ENCODE assay signal across 24 cellular contexts in genomic region chr14:75164809-75165208, GRCh38. TPM values are rescaled to one million over a fixed set of nuclear protein-coding genes. Genes with fewer than 3 reads are reported as not detected.
DNase-seq lines count a peak whose midpoint lies in the region; ATAC-seq and TF ChIP-seq lines count a peak whose summit lies in the region.
"Had no signal": no experiment of that assay in that cellular context is flagged by ENCODE, and none has a peak within 500 bp of the region (broad histone marks: within the 10 kb centered on the region; RNA-seq: fewer than 3 reads in every experiment).

No MANE protein-coding gene starts in this region.

- peaks cover 65% of the 10 kb centered on the region for H3K4me1 Mint-ChIP-seq in activated naive CD8-positive, alpha-beta T cell treated with anti-CD3 and anti-CD28 coated beads, Interleukin-2, amount 50 U/mL, for 24 hours
- H3K4me1 Mint-ChIP-seq in activated naive CD8-positive, alpha-beta T cell treated with anti-CD3 and anti-CD28 coated beads for 36 hours, result peaks cover 60% of the 10 kb centered on the region
- peaks cover 24% of the 10 kb centered on the region for H3K4me1 Mint-ChIP-seq in glutamatergic neuron (ENCODE audit: low read depth, unreplicated experiment)
- H3K4me1 Mint-ChIP-seq in type B pancreatic cell (ENCODE audit: unreplicated experiment), result peaks cover 45% of the 10 kb centered on the region

- H3K36me3 Mint-ChIP-seq in activated naive CD8-positive, alpha-beta T cell treated with anti-CD3 and anti-CD28 coated beads, Interleukin-2, amount 50 U/mL, for 24 hours (ENCODE audit: low read depth), result peaks cover 9% of the 10 kb centered on the region
- peaks cover 12% of the 10 kb centered on the region for H3K36me3 Mint-ChIP-seq in activated naive CD8-positive, alpha-beta T cell treated with anti-CD3 and anti-CD28 coated beads for 36 hours
- H3K36me3 Mint-ChIP-seq in glutamatergic neuron (ENCODE audit: unreplicated experiment) (no peaks in the 10 kb centered on the region), type B pancreatic cell (peaks cover 12% of the 10 kb centered on the region)

- no peaks in the 10 kb centered on the region for H3K4me1 ChIP-seq in trophoblast cell (ENCODE audit: control insufficient read depth in 1 of 2, insufficient read depth in 2 of 2, low read length in 2 of 2)
- no peaks in the 10 kb centered on the region for H3K4me1 ChIP-seq in mammary epithelial cell (ENCODE audit: insufficient read depth, low read length)
- H3K4me1 ChIP-seq: BE2C had no signal

- TF ChIP-seq CTCF in glutamatergic neuron (IDR thresholded peaks at IDR 0.05; ENCODE audit: partially characterized antibody, unreplicated experiment) (no peak), type B pancreatic cell (conservative IDR thresholded peaks at IDR 0.05) (no peak), mammary epithelial cell (conservative IDR thresholded peaks at IDR 0.05 in 1 of 2, IDR thresholded peaks at IDR 0.05 in 1 of 2; ENCODE audit: extremely low read depth in 1 of 2, insufficient read depth in 1 of 2, low read depth in 1 of 2, low read length in 2 of 2) (no peak)

- no peak overlapping the region for H3K23ac ChIP-seq in trophoblast cell (ENCODE audit: low read length)

- H3K27me3 ChIP-seq in trophoblast cell (ENCODE audit: insufficient read depth, low read length) (no peaks in the 10 kb centered on the region), mammary epithelial cell (ENCODE audit: insufficient read depth, low read length) (no peaks in the 10 kb centered on the region)
- H3K27me3 ChIP-seq: BE2C had no signal

- no peaks in the 10 kb centered on the region for H3K27me3 Mint-ChIP-seq in activated naive CD8-positive, alpha-beta T cell treated with anti-CD3 and anti-CD28 coated beads, Interleukin-2, amount 50 U/mL, for 24 hours
- H3K27me3 Mint-ChIP-seq in activated naive CD8-positive, alpha-beta T cell treated with anti-CD3 and anti-CD28 coated beads for 36 hours, result no peaks in the 10 kb centered on the region
- H3K27me3 Mint-ChIP-seq in glutamatergic neuron (ENCODE audit: unreplicated experiment), result peaks cover 4% of the 10 kb centered on the region
- H3K27me3 Mint-ChIP-seq in type B pancreatic cell, result no peaks in the 10 kb centered on the region
- H3K27me3 Mint-ChIP-seq: IgD-negative memory B cell had no signal

- H3K4me3 Mint-ChIP-seq in activated naive CD8-positive, alpha-beta T cell treated with anti-CD3 and anti-CD28 coated beads, Interleukin-2, amount 50 U/mL, for 24 hours, result no peak overlapping the region
- no peak overlapping the region for H3K4me3 Mint-ChIP-seq in activated naive CD8-positive, alpha-beta T cell treated with anti-CD3 and anti-CD28 coated beads for 36 hours
- no peak overlapping the region for H3K4me3 Mint-ChIP-seq in glutamatergic neuron (ENCODE audit: unreplicated experiment)
- H3K4me3 Mint-ChIP-seq in type B pancreatic cell, result no peak overlapping the region
- H3K4me3 Mint-ChIP-seq: IgD-negative memory B cell had no signal

- no peak for ATAC-seq in activated naive CD8-positive, alpha-beta T cell treated with anti-CD3 and anti-CD28 coated beads, Interleukin-2, amount 50 U/mL, for 24 hours
- ATAC-seq in GM18868 (IDR thresholded peaks at IDR 0.05; ENCODE audit: unreplicated experiment) (no peak), GM18858 (IDR thresholded peaks at IDR 0.05; ENCODE audit: unreplicated experiment) (no peak)
- ATAC-seq: HCT116, Panc1 had no signal

- no peak overlapping the region for H3K27ac ChIP-seq in trophoblast cell (ENCODE audit: low read depth, low read length)
- no peak overlapping the region for H3K27ac ChIP-seq in mammary epithelial cell (ENCODE audit: insufficient read depth, low read depth, low read length)
- H3K27ac ChIP-seq: KMS-11, RWPE1 had no signal

- H3K9me3 ChIP-seq in trophoblast cell (ENCODE audit: insufficient read depth, low read depth, low read length) (no peaks in the 10 kb centered on the region), mammary epithelial cell (replicated peaks; ENCODE audit: insufficient read depth, low read length) (no peaks in the 10 kb centered on the region)
- H3K9me3 ChIP-seq: BE2C had no signal

- WGBS in trophoblast cell (ENCODE audit: extremely low coverage, insufficient coverage, insufficient read length), result no CpG with 5 or more reads among the region's 1 CpG
- 100% methylated on average over 1 of the region's 1 CpG for WGBS in mammary epithelial cell (ENCODE audit: low coverage, missing lambda C conversion rate)

- H3K9ac ChIP-seq in trophoblast cell (ENCODE audit: low read length), result no peak overlapping the region
- no peak overlapping the region for H3K9ac ChIP-seq in mammary epithelial cell (ENCODE audit: insufficient read depth, low read length)
- H3K9ac ChIP-seq: KMS-11 had no signal

- H3K4me2 ChIP-seq in trophoblast cell (ENCODE audit: low read length) (no peak overlapping the region), mammary epithelial cell (ENCODE audit: insufficient read depth, low read depth, low read length) (no peak overlapping the region)
- H3K4me2 ChIP-seq: KMS-11 had no signal

- H2AFZ ChIP-seq in trophoblast cell (ENCODE audit: insufficient read depth, low read length, poor library complexity), result no peak overlapping the region
- H2AFZ ChIP-seq in mammary epithelial cell (ENCODE audit: low read depth, low read length), result no peak overlapping the region

- no peak overlapping the region for H2AK5ac ChIP-seq in trophoblast cell (ENCODE audit: low read length)

- H3K9me3 Mint-ChIP-seq in activated naive CD8-positive, alpha-beta T cell treated with anti-CD3 and anti-CD28 coated beads, Interleukin-2, amount 50 U/mL, for 24 hours, result no peaks in the 10 kb centered on the region
- H3K9me3 Mint-ChIP-seq in activated naive CD8-positive, alpha-beta T cell treated with anti-CD3 and anti-CD28 coated beads for 36 hours, result no peaks in the 10 kb centered on the region
- peaks cover 6% of the 10 kb centered on the region for H3K9me3 Mint-ChIP-seq in glutamatergic neuron (ENCODE audit: unreplicated experiment)
- no peaks in the 10 kb centered on the region for H3K9me3 Mint-ChIP-seq in type B pancreatic cell
- H3K9me3 Mint-ChIP-seq: IgD-negative memory B cell had no signal

- H3K79me1 ChIP-seq in trophoblast cell (ENCODE audit: low read length), result no peaks in the 10 kb centered on the region

- intact Hi-C loops in mammary epithelial cell (cut with micrococcal nuclease), result no loop called here

- H4K12ac ChIP-seq in trophoblast cell (ENCODE audit: low read depth, low read length), result no peak overlapping the region

- peak overlapping the region; percentile 59 for H3K27ac Mint-ChIP-seq in activated naive CD8-positive, alpha-beta T cell treated with anti-CD3 and anti-CD28 coated beads, Interleukin-2, amount 50 U/mL, for 24 hours
- H3K27ac Mint-ChIP-seq in activated naive CD8-positive, alpha-beta T cell treated with anti-CD3 and anti-CD28 coated beads for 36 hours, result no peak overlapping the region
- peak overlapping the region; percentile 60 for H3K27ac Mint-ChIP-seq in glutamatergic neuron (ENCODE audit: unreplicated experiment)
- H3K27ac Mint-ChIP-seq in type B pancreatic cell, result peak overlapping the region; percentile 34

- H3K4me3 ChIP-seq in trophoblast cell (ENCODE audit: low read depth, low read length), result no peak overlapping the region
- H3K4me3 ChIP-seq in mammary epithelial cell (replicated peaks in 1 of 3; ENCODE audit: insufficient read depth in 1 of 3, low read depth in 2 of 3, low read length in 3 of 3), result no peak overlapping the region

- CTCF ChIA-PET in mammary epithelial cell (lab: Charles Lee; ENCODE audit: low non-redundant PET), result no interaction called here

- BruUV-seq in mammary epithelial cell (replicated peaks; lab: Mats Ljungman, UMichigan), result no TSS peak

- H2BK120ac ChIP-seq in trophoblast cell (ENCODE audit: insufficient read depth, low read length, poor library complexity), result no peak overlapping the region

- peak overlapping the region; percentile 69 for H3K4ac ChIP-seq in trophoblast cell (ENCODE audit: low read depth, low read length)

- dilution Hi-C loops in mammary epithelial cell (cut with HindIII; ENCODE audit: low sequenced_read_pairs), result no loop called here

- H3K79me2 ChIP-seq in trophoblast cell (ENCODE audit: control insufficient read depth, insufficient read depth, low read length, poor library complexity) (peaks cover 2% of the 10 kb centered on the region), mammary epithelial cell (ENCODE audit: insufficient read depth, low read length) (peaks cover 95% of the 10 kb centered on the region)

- H2BK12ac ChIP-seq in trophoblast cell (ENCODE audit: low read length), result no peak overlapping the region

- in situ Hi-C loops in mammary epithelial cell (cut with MboI; ENCODE audit: low sequenced_read_pairs in 2 of 2), result no loop called here

- DNase-seq in activated naive CD8-positive, alpha-beta T cell treated with anti-CD3 and anti-CD28 coated beads, Interleukin-2, amount 50 U/mL, for 24 hours, result no peak
- DNase-seq in activated naive CD8-positive, alpha-beta T cell treated with anti-CD3 and anti-CD28 coated beads for 36 hours, result no peak
- DNase-seq in glutamatergic neuron (no peak), trophoblast cell (no peak), type B pancreatic cell (ENCODE audit: extremely low spot score, unreplicated experiment) (no peak), mammary epithelial cell (no peak)
- DNase-seq: 8988T, ACHN, BE2C, DMS53, NCI-H1048, NCI-H1417, NCI-H1694, NCI-H2081, NCI-H2227 treated with DMSO at 0.1 percent for 48 hours, NCI-H69, SHP77 treated with DMSO at 0.1 percent for 48 hours had no signal

- H2BK5ac ChIP-seq in trophoblast cell (ENCODE audit: low read depth, low read length, poor library complexity), result no peak overlapping the region

- no peak overlapping the region for H3K18ac ChIP-seq in trophoblast cell (ENCODE audit: low read length)

- no peaks in the 10 kb centered on the region for H4K20me1 ChIP-seq in mammary epithelial cell (ENCODE audit: insufficient read depth, low read length)

- no peak overlapping the region for H3K14ac ChIP-seq in trophoblast cell (ENCODE audit: low read length)

- H4K8ac ChIP-seq in trophoblast cell (ENCODE audit: low read depth, low read length), result no peak overlapping the region

- H3K36me3 ChIP-seq in trophoblast cell (ENCODE audit: control insufficient read depth in 1 of 2, insufficient read depth in 2 of 2, low read length in 2 of 2) (no peaks in the 10 kb centered on the region), mammary epithelial cell (ENCODE audit: insufficient read depth, low read length) (no peaks in the 10 kb centered on the region)
- H3K36me3 ChIP-seq: BE2C had no signal

- no peak overlapping the region for H4K91ac ChIP-seq in trophoblast cell (ENCODE audit: low read depth, low read length)

RNA-seq across cellular contexts. Expression of gene TMED10, which starts 11.6 kb away (rescaled TPM):
- total RNA-seq in activated naive CD8-positive, alpha-beta T cell treated with anti-CD3 and anti-CD28 coated beads for 36 hours, result 100 to 1,000 TPM; 160 to 169 TPM
- total RNA-seq in glutamatergic neuron (ENCODE audit: unreplicated experiment), result 124 TPM
- polyA plus RNA-seq in trophoblast cell (2013), result 331 and 337 TPM in 2 replicates
- 273 and 303 TPM in 2 replicates for total RNA-seq in type B pancreatic cell (ENCODE audit: low replicate concordance)
- 100 to 1,000 TPM; 389 to 397 TPM for total RNA-seq in mammary epithelial cell
- polyA plus RNA-seq in mammary epithelial cell, result 385 TPM
- 522 TPM for polyA minus RNA-seq in mammary epithelial cell

RNA-seq across cellular contexts. Expression of gene NEK9, which starts 38.0 kb away (rescaled TPM):
- total RNA-seq in activated naive CD8-positive, alpha-beta T cell treated with anti-CD3 and anti-CD28 coated beads for 36 hours, result 10 to 100 TPM; 50.1 to 50.9 TPM
- total RNA-seq in glutamatergic neuron (ENCODE audit: unreplicated experiment) (50.7 TPM), type B pancreatic cell (ENCODE audit: low replicate concordance) (81.3 and 117 TPM in 2 replicates), mammary epithelial cell (10 to 100 TPM; 31.7 to 58.0 TPM)
- 16.5 and 17.4 TPM in 2 replicates for polyA plus RNA-seq in trophoblast cell (2013)
- polyA plus RNA-seq in mammary epithelial cell, result 17.7 TPM
- polyA minus RNA-seq in mammary epithelial cell, result 54.9 TPM
